ENCODE assay signal across 8 cellular contexts in the genomic region with DNA sequence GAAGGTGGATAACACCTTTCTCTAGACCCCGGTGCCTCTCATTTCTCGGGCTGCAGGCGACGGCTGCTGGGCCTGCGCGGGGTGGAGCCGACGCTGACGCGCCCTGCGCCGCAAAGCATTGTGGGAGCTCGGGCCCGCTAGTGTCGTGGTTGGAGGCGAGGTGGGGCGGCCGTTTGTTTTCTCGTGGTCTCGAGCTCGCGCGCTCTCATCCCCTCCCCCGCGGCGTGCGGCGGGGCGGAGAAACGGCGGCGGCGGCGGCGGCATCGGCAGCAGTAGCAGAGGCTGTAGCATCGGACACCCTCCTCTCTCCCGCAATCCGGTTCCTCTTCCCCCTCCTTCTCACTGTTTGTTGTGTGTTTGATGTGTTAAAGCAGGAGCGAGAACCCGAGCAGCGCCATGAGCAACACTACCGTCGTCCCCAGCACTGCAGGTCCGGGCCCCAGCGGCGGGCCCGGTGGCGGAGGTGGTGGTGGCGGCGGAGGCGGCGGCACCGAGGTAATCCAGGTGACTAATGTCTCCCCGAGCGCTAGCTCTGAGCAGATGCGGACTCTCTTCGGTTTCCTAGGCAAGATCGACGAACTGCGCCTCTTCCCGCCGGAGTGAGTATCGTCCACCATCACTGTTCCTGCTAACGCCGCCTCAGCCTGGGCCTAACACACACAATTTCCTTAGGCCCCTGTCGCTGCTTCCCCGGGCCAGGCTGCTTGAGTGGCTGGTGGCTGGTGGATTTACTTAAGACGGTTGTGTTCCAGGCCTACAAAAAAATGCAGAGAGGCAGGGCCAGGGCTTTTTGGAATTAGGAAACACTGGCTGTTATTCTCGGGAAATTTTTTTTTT. TPM values are rescaled to one million over a fixed set of nuclear protein-coding genes. Genes with fewer than 3 reads are reported as not detected.
DNase-seq lines count a peak whose midpoint lies in the region; ATAC-seq and TF ChIP-seq lines count a peak whose summit lies in the region.

A gene with protein sequence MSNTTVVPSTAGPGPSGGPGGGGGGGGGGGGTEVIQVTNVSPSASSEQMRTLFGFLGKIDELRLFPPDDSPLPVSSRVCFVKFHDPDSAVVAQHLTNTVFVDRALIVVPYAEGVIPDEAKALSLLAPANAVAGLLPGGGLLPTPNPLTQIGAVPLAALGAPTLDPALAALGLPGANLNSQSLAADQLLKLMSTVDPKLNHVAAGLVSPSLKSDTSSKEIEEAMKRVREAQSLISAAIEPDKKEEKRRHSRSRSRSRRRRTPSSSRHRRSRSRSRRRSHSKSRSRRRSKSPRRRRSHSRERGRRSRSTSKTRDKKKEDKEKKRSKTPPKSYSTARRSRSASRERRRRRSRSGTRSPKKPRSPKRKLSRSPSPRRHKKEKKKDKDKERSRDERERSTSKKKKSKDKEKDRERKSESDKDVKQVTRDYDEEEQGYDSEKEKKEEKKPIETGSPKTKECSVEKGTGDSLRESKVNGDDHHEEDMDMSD (plus strand): TSS at position 140 of the 837 bp plus-strand sequence. CDS start 257 bp downstream, at position 397.

- peak within 1 kb of the TSS; percentile 96 for H3K4me3 ChIP-seq in kidney epithelial cell (ENCODE audit: low read depth, low read length)

- H3K27ac Mint-ChIP-seq in chondrocyte (ENCODE audit: unreplicated experiment) = peak within 1 kb of the TSS; percentile 98

- peaks cover 14% of the 10 kb centered on the region for H3K36me3 Mint-ChIP-seq in chondrocyte (ENCODE audit: low read depth)

- H3K36me3 ChIP-seq in kidney epithelial cell (ENCODE audit: control insufficient read depth, insufficient read depth, low read length) = no peaks in the 10 kb centered on the region

- H3K4me3 Mint-ChIP-seq in chondrocyte (ENCODE audit: unreplicated experiment) = peak within 1 kb of the TSS; percentile 83

- no peaks in the 10 kb centered on the region for H3K27me3 Mint-ChIP-seq in chondrocyte (ENCODE audit: low read depth)

- DNase-seq in AG20443 (ENCODE audit: low spot score) (peak; percentile 98), NCI-H446 treated with DMSO at 0.1 percent for 48 hours (lab: John Stamatoyannopoulos, UW) (peak; percentile 92), chondrocyte (ENCODE audit: low spot score) (peak; percentile 97), kidney epithelial cell (ENCODE audit: low read depth) (peak; percentile 54)
- peak; percentile 95 for DNase-seq in activated CD4-positive, alpha-beta T cell treated with anti-CD3 and anti-CD28 coated beads for 1 hour
- peak; percentile 92 to 95 for DNase-seq in stimulated activated CD4-positive, alpha-beta T cell treated with anti-CD3 and anti-CD28 coated beads, Interleukin-15, amount 100 ng/mL, for 48 hours (ENCODE audit: low read depth in 2 of 2)

- H3K9me3 Mint-ChIP-seq in chondrocyte (ENCODE audit: low read depth) = no peaks in the 10 kb centered on the region

- TF ChIP-seq CTCF in chondrocyte (IDR thresholded peaks at IDR 0.05) (peak; percentile 58), kidney epithelial cell (IDR thresholded peaks at IDR 0.05; ENCODE audit: insufficient read depth, low read length, poor library complexity, severe bottlenecking) (peak; percentile 1)

- H3K4me1 Mint-ChIP-seq in chondrocyte (ENCODE audit: low read depth) = peaks cover 46% of the 10 kb centered on the region

- no peaks in the 10 kb centered on the region for H3K27me3 ChIP-seq in kidney epithelial cell (ENCODE audit: control insufficient read depth, insufficient read depth, low read length)

- ATAC-seq in GM19035 (IDR thresholded peaks at IDR 0.05; ENCODE audit: unreplicated experiment) (peak; percentile 97), HG03354 (IDR thresholded peaks at IDR 0.05; ENCODE audit: poor library complexity, severe bottlenecking, unreplicated experiment) (peak; percentile 96)

RNA-seq across cellular contexts. Expression of the gene that starts here (rescaled TPM):
- 150 to 189 TPM (median 152 TPM) in 3 replicates for total RNA-seq in chondrocyte
- 78.8 and 81.9 TPM in 2 replicates for total RNA-seq in kidney epithelial cell

Comparison
In these comparisons a context has a peak if more than half of its experiments do, and no peak if none do; other contexts are left out.
1. Peak in every context shown above with its lines: DNase-seq, ATAC-seq and H3K4me3 ChIP-seq.